In the genomic region with DNA sequence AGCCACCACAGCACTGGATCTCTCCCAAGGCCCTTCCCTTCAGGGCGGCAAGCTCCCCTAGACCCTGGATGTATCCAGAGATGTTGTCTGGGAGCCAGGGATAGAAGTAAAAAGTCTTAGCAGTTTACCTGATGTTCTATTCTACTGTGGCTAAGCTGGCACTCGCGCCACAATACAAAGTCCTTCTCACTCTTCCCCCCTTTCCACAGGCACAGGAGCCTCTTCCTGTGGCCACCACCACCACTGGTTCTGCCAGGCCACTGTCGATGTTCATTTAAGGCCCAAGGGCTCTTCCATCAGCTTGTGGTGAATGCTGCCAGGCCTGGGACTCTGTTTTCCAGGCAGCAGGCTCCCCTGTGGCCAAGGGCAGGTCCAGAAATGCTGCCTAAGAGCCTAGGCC, we compare ENCODE assay signal across 24 cellular contexts. TPM values are rescaled to one million over a fixed set of nuclear protein-coding genes. Genes with fewer than 3 reads are reported as not detected.
DNase-seq lines count a peak whose midpoint lies in the region; ATAC-seq, FAIRE-seq and TF ChIP-seq lines count a peak whose summit lies in the region.
"Had no signal": no experiment of that assay in that cellular context is flagged by ENCODE, and none has a peak within 500 bp of the region (broad histone marks: within the 10 kb centered on the region; RNA-seq: fewer than 3 reads in every experiment).

No MANE protein-coding gene starts in this region.

- no peak overlapping the region for H3K4ac ChIP-seq in H1 (replicated peaks; ENCODE audit: insufficient read length, low read depth, low read length)

- H3K36me3 Mint-ChIP-seq in stimulated activated naive B cell treated with anti-CD40 and anti-IgM and Interleukin-4, amounts not matched to agents 10 μg/mL and 1 μg/mL and 100 μg/mL, for 72 hours: peaks cover 2 to 4% of the 10 kb centered on the region in 2 donors

- H3K9me3 ChIP-seq in A549 (no peaks in the 10 kb centered on the region), Karpas-422 (ENCODE audit: low read length) (no peaks in the 10 kb centered on the region), H1 (ENCODE audit: insufficient read depth in 2 of 2, low read depth in 1 of 2, low read length in 1 of 2) (no peaks in the 10 kb centered on the region)

- H2AK5ac ChIP-seq in H1 (ENCODE audit: low read depth, low read length): no peak overlapping the region

- peak overlapping the region; percentile 80; the same call in 1 of the 2 replicates for H4K8ac ChIP-seq in H1 (ENCODE audit: extremely low read depth, insufficient read depth, low read length)

- CTCF ChIA-PET in A549 (lab: Yijun Ruan, JAX): interaction anchor here (0.7 to 2.2 kb wide), 5 partner anchors 12 to 64 kb away, joined by 3 to 5 read pairs (median 3); no protein-coding TSS in a partner anchor
- CTCF ChIA-PET in H1 (lab: Charles Lee; ENCODE audit: partially characterized antibody): interaction anchor here (1.0 kb wide), 1 partner anchor 10 kb away, joined by 3 read pairs; no protein-coding TSS in a partner anchor

- TF ChIP-seq EP300 in A549 (IDR thresholded peaks at IDR 0.05): no peak
- TF ChIP-seq EP300 in H1 (IDR thresholded peaks at IDR 0.05; ENCODE audit: borderline replicate concordance in 1 of 2, low read depth in 2 of 2, low read length in 2 of 2): no peak

- no peak for DNase-seq in A549 (ENCODE audit: low read depth in 1 of 2, low spot score in 1 of 2)
- DNase-seq in Karpas-422: no peak
- DNase-seq in H1 (ENCODE audit: low read depth in 1 of 2, low spot score in 2 of 2): no peak
- DNase-seq in stimulated activated naive B cell treated with anti-CD40 and anti-IgM and Interleukin-4, amounts not matched to agents 10 μg/mL and 1 μg/mL and 100 μg/mL, for 72 hours: no peak
- no peak for DNase-seq in NCI-H345 (lab: John Stamatoyannopoulos, UW)
- no peak for DNase-seq in NCI-H1417 (lab: John Stamatoyannopoulos, UW)
- DNase-seq: 8988T; CD4-positive, CD25-positive, alpha-beta regulatory T cell; CD8-positive, alpha-beta memory T cell; COR-L47; DMS 273 treated with DMSO at 0.1 percent for 48 hours; DMS53; DND-41; EL; GM23248; KBM-7 had no signal

- H3K79me2 ChIP-seq in Karpas-422 (ENCODE audit: low read length) (peaks cover 97% of the 10 kb centered on the region), H1 (ENCODE audit: control insufficient read depth in 1 of 2, insufficient read depth in 2 of 2, low read length in 2 of 2) (no peaks in the 10 kb centered on the region)

- no peak overlapping the region for H2AFZ ChIP-seq in Karpas-422 (ENCODE audit: low read length)
- H2AFZ ChIP-seq in H1 (ENCODE audit: low read length): no peak overlapping the region
- H2AFZ ChIP-seq: GM23248 had no signal

- no peaks in the 10 kb centered on the region for H3K9me3 Mint-ChIP-seq in stimulated activated naive B cell treated with anti-CD40 and anti-IgM and Interleukin-4, amounts not matched to agents 10 μg/mL and 1 μg/mL and 100 μg/mL, for 72 hours
- H3K9me3 Mint-ChIP-seq: IgD-negative memory B cell had no signal

- H3K9ac ChIP-seq in Karpas-422 (ENCODE audit: low read length) (no peak overlapping the region), H1 (replicated peaks in 1 of 4; ENCODE audit: extremely low read depth in 1 of 4, low read depth in 3 of 4, low read length in 3 of 4) (no peak overlapping the region)
- H3K9ac ChIP-seq: BLaER1 treated with 17β-estradiol and CSF1 and Interleukin-3, amounts not matched to agents 10 nM and 100 nM; GM23248 had no signal

- TF ChIP-seq POLR2A in A549 (IDR thresholded peaks at IDR 0.05; ENCODE audit: low read length): no peak
- no peak for TF ChIP-seq POLR2A in H1 (IDR thresholded peaks at IDR 0.05; ENCODE audit: control extremely low read depth in 1 of 2, low read depth in 2 of 2, low read length in 2 of 2)

- H2BK12ac ChIP-seq in H1 (ENCODE audit: low read depth, low read length): no peak overlapping the region

- FAIRE-seq in A549 (lab: Jason Lieb, UNC) (no peak), H1 (lab: Jason Lieb, UNC) (no peak)
- FAIRE-seq: GM12878, H54 had no signal

- H3K14ac ChIP-seq in H1 (ENCODE audit: insufficient read length): no peak overlapping the region

- WGBS in A549 (ENCODE audit: missing lambda C conversion rate): 100% methylated on average over 4 of the region's 4 CpGs
- WGBS in H1 (ENCODE audit: extremely low coverage in 1 of 2, insufficient coverage in 1 of 2, insufficient read length in 1 of 2, insufficient replicate concordance in 2 of 2, low coverage in 1 of 2, low lambda C conversion rate in 2 of 2, missing lambda C conversion rate in 1 of 2), 2 experiments: 97% methylated on average over 4 of the region's 4 CpGs; no CpG with 5 or more reads in 1 of the 2 experiments

- no peak overlapping the region for H3K4me3 ChIP-seq in A549
- H3K4me3 ChIP-seq in Karpas-422 (ENCODE audit: low read length): no peak overlapping the region
- no peak overlapping the region for H3K4me3 ChIP-seq in H1 (ENCODE audit: extremely low read depth in 1 of 4, insufficient read depth in 2 of 4, low read depth in 3 of 4, low read length in 4 of 4)
- H3K4me3 ChIP-seq: BLaER1 treated with 17β-estradiol and CSF1 and Interleukin-3, amounts not matched to agents 10 nM and 100 nM; GM12878; GM23248 had no signal

- H3K36me3 ChIP-seq in Karpas-422 (ENCODE audit: insufficient read depth, low read length) (peaks cover 63% of the 10 kb centered on the region), H1 (ENCODE audit: control insufficient read depth in 2 of 4, insufficient read depth in 4 of 4, low read length in 3 of 4) (no peaks in the 10 kb centered on the region)

- no peak overlapping the region for H3K18ac ChIP-seq in H1 (ENCODE audit: extremely low read depth, low read length)

- peak in 1 of 2 experiments; percentile 51; a peak in 2 of 6 replicates for ATAC-seq in A549
- no peak for ATAC-seq in stimulated activated naive B cell treated with anti-CD40 and anti-IgM and Interleukin-4, amounts not matched to agents 10 μg/mL and 1 μg/mL and 100 μg/mL, for 72 hours (replicated peaks)
- no peak for ATAC-seq in activated CD4-positive, CD25-positive, alpha-beta regulatory T cell treated with anti-CD3 and anti-CD28 coated beads, Interleukin-2, amount 50 U/mL, for 24 hours
- ATAC-seq in HG03439 (IDR thresholded peaks at IDR 0.05; ENCODE audit: unreplicated experiment): no peak
- ATAC-seq: GM12878 had no signal

- H3K27ac ChIP-seq in A549: peak overlapping the region; percentile 90 to 93; a peak in 5 of 6 replicates
- H3K27ac ChIP-seq in Karpas-422 (ENCODE audit: low read length): peak overlapping the region; percentile 78; the same call in 1 of the 2 replicates
- no peak overlapping the region for H3K27ac ChIP-seq in H1 (ENCODE audit: low read depth, low read length)
- H3K27ac ChIP-seq: GM23248, HL-60 had no signal

- H3K23ac ChIP-seq in H1 (ENCODE audit: insufficient read length): no peak overlapping the region

- no peak overlapping the region for H4K5ac ChIP-seq in H1 (ENCODE audit: insufficient read length, low read depth, low read length)

- H4K91ac ChIP-seq in H1 (replicated peaks; ENCODE audit: insufficient read length, low read length): no peak overlapping the region

- H3K56ac ChIP-seq in H1 (replicated peaks; ENCODE audit: insufficient read length, low read depth, low read length): no peak overlapping the region

- H3K4me1 ChIP-seq in A549 (peaks cover 65% of the 10 kb centered on the region), Karpas-422 (ENCODE audit: low read length) (peaks cover 46% of the 10 kb centered on the region), H1 (replicated peaks in 1 of 4; ENCODE audit: control insufficient read depth in 3 of 4, insufficient read depth in 4 of 4, low read length in 3 of 4) (no peaks in the 10 kb centered on the region)

- H3K4me3 Mint-ChIP-seq in stimulated activated naive B cell treated with anti-CD40 and anti-IgM and Interleukin-4, amounts not matched to agents 10 μg/mL and 1 μg/mL and 100 μg/mL, for 72 hours: no peak overlapping the region
- H3K4me3 Mint-ChIP-seq: B cell; CD4-positive, CD25-positive, alpha-beta regulatory T cell; CD8-positive, alpha-beta memory T cell; IgD-negative memory B cell had no signal

- H3K4me1 Mint-ChIP-seq in stimulated activated naive B cell treated with anti-CD40 and anti-IgM and Interleukin-4, amounts not matched to agents 10 μg/mL and 1 μg/mL and 100 μg/mL, for 72 hours: peaks cover 12 to 21% of the 10 kb centered on the region in 2 donors

- H3K27ac Mint-ChIP-seq in stimulated activated naive B cell treated with anti-CD40 and anti-IgM and Interleukin-4, amounts not matched to agents 10 μg/mL and 1 μg/mL and 100 μg/mL, for 72 hours: peak overlapping the region; percentile 39
- H3K27ac Mint-ChIP-seq: B cell; CD4-positive, CD25-positive, alpha-beta regulatory T cell; CD8-positive, alpha-beta memory T cell had no signal

- H2BK120ac ChIP-seq in H1 (replicated peaks; ENCODE audit: low read depth, low read length): no peak overlapping the region

- H3K9me2 ChIP-seq in Karpas-422 (replicated peaks; ENCODE audit: insufficient read depth, low read length): no peaks in the 10 kb centered on the region

- no peak overlapping the region for H2BK20ac ChIP-seq in H1 (ENCODE audit: low read length)

- H3K23me2 ChIP-seq in H1 (ENCODE audit: low read depth, low read length): no peaks in the 10 kb centered on the region

- no peak overlapping the region for H2BK15ac ChIP-seq in H1 (ENCODE audit: low read length)

- H3K4me2 ChIP-seq in A549: no peak overlapping the region
- no peak overlapping the region for H3K4me2 ChIP-seq in Karpas-422 (ENCODE audit: low read depth, low read length, poor library complexity, severe bottlenecking)
- no peak overlapping the region for H3K4me2 ChIP-seq in H1 (ENCODE audit: insufficient read depth in 1 of 2, low read depth in 2 of 2, low read length in 2 of 2)

- H3K79me1 ChIP-seq in H1 (ENCODE audit: low read depth, low read length): no peaks in the 10 kb centered on the region

- POLR2A ChIA-PET in A549 (lab: Yijun Ruan, JAX) (no interaction called here), H1 (lab: Charles Lee; ENCODE audit: partially characterized antibody) (no interaction called here)

- TF ChIP-seq CTCF in A549 (IDR thresholded peaks at IDR 0.05) (no peak), H1 (IDR thresholded peaks at IDR 0.05; ENCODE audit: control extremely low read depth in 1 of 3, insufficient read depth in 1 of 3, low read depth in 1 of 3, low read length in 3 of 3) (no peak)

- H3K27me3 ChIP-seq in Karpas-422 (ENCODE audit: low read length) (no peaks in the 10 kb centered on the region), H1 (replicated peaks in 1 of 4; ENCODE audit: control insufficient read depth in 3 of 4, extremely low read depth in 1 of 4, insufficient read depth in 3 of 4, low read length in 3 of 4) (no peaks in the 10 kb centered on the region)
- H3K27me3 ChIP-seq: BLaER1 treated with 17β-estradiol and CSF1 and Interleukin-3, amounts not matched to agents 10 nM and 100 nM had no signal

- TF ChIP-seq RAD21 in A549 (conservative IDR thresholded peaks at IDR 0.05 in 1 of 2, IDR thresholded peaks at IDR 0.05 in 1 of 2) (no peak), H1 (IDR thresholded peaks at IDR 0.05 in 1 of 2, conservative IDR thresholded peaks at IDR 0.05 in 1 of 2; ENCODE audit: low read depth in 2 of 2, low read length in 2 of 2) (no peak)

- H3K27me3 Mint-ChIP-seq in stimulated activated naive B cell treated with anti-CD40 and anti-IgM and Interleukin-4, amounts not matched to agents 10 μg/mL and 1 μg/mL and 100 μg/mL, for 72 hours: no peaks in the 10 kb centered on the region
- H3K27me3 Mint-ChIP-seq: B cell; CD4-positive, CD25-positive, alpha-beta regulatory T cell; IgD-negative memory B cell had no signal

- H4K20me1 ChIP-seq in Karpas-422 (ENCODE audit: insufficient read depth, low read depth, low read length) (peaks cover 51% of the 10 kb centered on the region), H1 (replicated peaks in 1 of 2; ENCODE audit: control insufficient read depth in 1 of 2, insufficient read depth in 2 of 2, low read length in 2 of 2) (peaks cover 0 to 2% of the 10 kb centered on the region in 2 experiments)

- H2BK5ac ChIP-seq in H1 (ENCODE audit: low read depth, low read length): no peak overlapping the region

RNA-seq across cellular contexts. Expression of a gene that starts 33.7 kb away (rescaled TPM):
- polyA plus RNA-seq in A549 (2011; rRNA removed) (25.7 and 32.8 TPM in 2 replicates), A549 (2017; fragmentation: RNase III; extraction: RNeasy Plus Mini Kit Qiagen cat#74134 plus additional on column Dnase treatment) (21.1 to 33.4 TPM (median 30.0 TPM) in 3 replicates), H1 (2011; rRNA removed) (0.38 and 0.45 TPM in 2 replicates)
- polyA plus RNA-seq in A549 (2012; cell fraction: cytosol; rRNA removed): 7.3 and 9.4 TPM in 2 replicates
- polyA plus RNA-seq in A549 (2012; cell fraction: nucleus; rRNA removed): 3.7 and 4.9 TPM in 2 replicates
- 15.9 and 19.0 TPM in 2 replicates for polyA minus RNA-seq in A549 (2011; rRNA and poly(A)+ RNA removed)
- total RNA-seq in Karpas-422 (2014; rRNA removed; shearing (Covaris generic); ENCODE audit: low replicate concordance): 55.4 and 86.6 TPM in 2 replicates
- 1.3 and 1.8 TPM in 2 replicates for total RNA-seq in H1 (2021; fragmentation: NEBNext Ultra II Directional; extraction: Animal tissue kit (Norgen Biotek cat#: 25700))
- polyA plus RNA-seq in H1 (2011; cell fraction: cytosol; rRNA removed): 0.44 TPM
- polyA plus RNA-seq in H1 (2011; cell fraction: nucleus; rRNA removed): 0.34 TPM
- polyA plus RNA-seq in H1 (2012, experiment 1 of 2): 0.55 to 1.1 TPM (median 0.70 TPM) in 4 replicates
- 0.09 TPM for polyA plus RNA-seq in H1 (2012, experiment 2 of 2)
- 1.1 TPM for polyA plus RNA-seq in H1 (2013, experiment 1 of 2)
- 1.1 TPM for polyA plus RNA-seq in H1 (2013, experiment 2 of 2)
- polyA minus RNA-seq in H1 (2011; rRNA and poly(A)+ RNA removed): 0.79 and 1.2 TPM in 2 replicates
- polyA minus RNA-seq in H1 (2011; cell fraction: cytosol; rRNA and poly(A)+ RNA removed): 0.95 TPM
- polyA minus RNA-seq in H1 (2011; cell fraction: nucleus; rRNA and poly(A)+ RNA removed): 1.4 TPM

Comparison
In these comparisons a context has a peak if more than half of its experiments do, and no peak if none do; other contexts are left out.
1. RNA of a gene that starts 33.7 kb away (total RNA-seq): 55.4 to 86.6 TPM in Karpas-422; 1.3 to 1.8 TPM in H1; every median in the first group is over 10 times any median in the second.